1 cellular context compared by ENCODE assay signal in genomic region chr17:8150194-8151119, GRCh38.
TF ChIP-seq lines count a peak whose summit lies in the region.

No MANE protein-coding gene starts in this region.

TF ChIP-seq in H1, 55 proteins besides CTCF, POLR2A, EP300 and RAD21:
- TF ChIP-seq BCL11A (IDR thresholded peaks at IDR 0.05; ENCODE audit: low read depth in 2 of 2, low read length in 2 of 2) (no peak), SP2 (IDR thresholded peaks at IDR 0.05; ENCODE audit: low read length) (no peak), RBBP5 (IDR thresholded peaks at IDR 0.05; ENCODE audit: borderline replicate concordance, low read depth, low read length) (no peak), GABPA (IDR thresholded peaks at IDR 0.05; ENCODE audit: borderline replicate concordance, insufficient read depth, low read length) (no peak), PHF8 (conservative IDR thresholded peaks at IDR 0.05; ENCODE audit: low read depth, low read length) (no peak), CBX8 (IDR thresholded peaks at IDR 0.05; ENCODE audit: borderline replicate concordance, low read depth, low read length) (no peak), CTBP2 (IDR thresholded peaks at IDR 0.05; ENCODE audit: borderline replicate concordance, insufficient read depth, insufficient read length, low read length) (no peak), NRF1 (IDR thresholded peaks at IDR 0.05; ENCODE audit: low read depth, low read length) (no peak)
- TF ChIP-seq, protein P1, sequence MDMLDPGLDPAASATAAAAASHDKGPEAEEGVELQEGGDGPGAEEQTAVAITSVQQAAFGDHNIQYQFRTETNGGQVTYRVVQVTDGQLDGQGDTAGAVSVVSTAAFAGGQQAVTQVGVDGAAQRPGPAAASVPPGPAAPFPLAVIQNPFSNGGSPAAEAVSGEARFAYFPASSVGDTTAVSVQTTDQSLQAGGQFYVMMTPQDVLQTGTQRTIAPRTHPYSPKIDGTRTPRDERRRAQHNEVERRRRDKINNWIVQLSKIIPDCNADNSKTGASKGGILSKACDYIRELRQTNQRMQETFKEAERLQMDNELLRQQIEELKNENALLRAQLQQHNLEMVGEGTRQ (IDR thresholded peaks at IDR 0.05; ENCODE audit: low read length), result no peak
- TF ChIP-seq, protein P2, sequence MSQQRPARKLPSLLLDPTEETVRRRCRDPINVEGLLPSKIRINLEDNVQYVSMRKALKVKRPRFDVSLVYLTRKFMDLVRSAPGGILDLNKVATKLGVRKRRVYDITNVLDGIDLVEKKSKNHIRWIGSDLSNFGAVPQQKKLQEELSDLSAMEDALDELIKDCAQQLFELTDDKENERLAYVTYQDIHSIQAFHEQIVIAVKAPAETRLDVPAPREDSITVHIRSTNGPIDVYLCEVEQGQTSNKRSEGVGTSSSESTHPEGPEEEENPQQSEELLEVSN (IDR thresholded peaks at IDR 0.05), result no peak
TF ChIP-seq in H1: peak in this region for 0.
